In the genomic region with DNA sequence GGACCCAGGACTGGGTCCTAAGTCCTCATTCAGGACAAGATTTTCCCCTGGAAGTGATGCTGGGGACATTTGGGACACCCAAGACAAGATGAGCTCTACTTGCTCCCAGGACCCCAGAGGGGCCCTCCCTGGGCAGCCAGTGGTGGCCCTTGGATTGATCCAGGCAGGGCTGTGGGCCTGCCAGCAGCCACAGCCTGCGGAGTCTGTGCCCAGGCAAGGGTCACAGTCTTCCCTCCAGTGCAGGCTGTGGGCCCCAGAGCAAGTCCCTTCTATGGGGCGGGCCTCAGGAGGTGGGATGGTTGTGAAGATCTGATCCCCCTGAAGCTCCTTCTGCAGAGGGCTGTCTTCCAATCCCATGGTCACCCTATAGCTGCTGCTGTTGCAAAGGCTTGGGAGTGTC, we compare ENCODE assay signal across 20 cellular contexts. TPM values are rescaled to one million over a fixed set of nuclear protein-coding genes. Genes with fewer than 3 reads are reported as not detected.
A peak's percentile ranks its signal among the peaks of the same experiment; 100 is the strongest.
DNase-seq lines count a peak whose midpoint lies in the region; ATAC-seq and TF ChIP-seq lines count a peak whose summit lies in the region.
"Had no signal": no experiment of that assay in that cellular context is flagged by ENCODE, and none has a peak within 500 bp of the region (broad histone marks: within the 10 kb centered on the region; RNA-seq: fewer than 3 reads in every experiment).

No MANE protein-coding gene starts in this region.

- H3K27ac Mint-ChIP-seq in Caco-2 (ENCODE audit: unreplicated experiment) (peak overlapping the region; percentile 53), glutamatergic neuron (ENCODE audit: unreplicated experiment) (peak overlapping the region; percentile 39), type B pancreatic cell (no peak overlapping the region)
- H3K27ac Mint-ChIP-seq: IgD-negative memory B cell had no signal

- H3K4me3 ChIP-seq in Caco-2 (ENCODE audit: low read depth, low read length): no peak overlapping the region
- H3K4me3 ChIP-seq in H7 (ENCODE audit: insufficient read depth, low read depth, low read length): no peak overlapping the region
- H3K4me3 ChIP-seq in MM.1S (ENCODE audit: low read length): no peak overlapping the region
- H3K4me3 ChIP-seq: HAP-1 had no signal

- DNase-seq in Caco-2 (no peak), H7 (peak; percentile 13), glutamatergic neuron (no peak), type B pancreatic cell (ENCODE audit: extremely low spot score, unreplicated experiment) (no peak), MM.1S (no peak)
- DNase-seq: ACHN; BE2C; C1 segment of cervical spinal cord; CD4-positive, CD25-positive, alpha-beta regulatory T cell; CD8-positive, alpha-beta memory T cell; COR-L47; DMS153; DMS79; GDM1 had no signal

- H3F3A ChIP-seq in MM.1S (ENCODE audit: insufficient read depth, low read length): no peaks in the 10 kb centered on the region

- H3K9me3 ChIP-seq in Caco-2 (no peaks in the 10 kb centered on the region), MM.1S (replicated peaks; ENCODE audit: insufficient read depth, low read length) (no peaks in the 10 kb centered on the region)
- H3K9me3 ChIP-seq: BE2C, HAP-1 had no signal

- peaks cover 4% of the 10 kb centered on the region for H3K36me3 Mint-ChIP-seq in Caco-2 (ENCODE audit: insufficient read depth, unreplicated experiment)
- H3K36me3 Mint-ChIP-seq in glutamatergic neuron (ENCODE audit: unreplicated experiment): no peaks in the 10 kb centered on the region
- H3K36me3 Mint-ChIP-seq in type B pancreatic cell: no peaks in the 10 kb centered on the region
- H3K36me3 Mint-ChIP-seq: CD4-positive, CD25-positive, alpha-beta regulatory T cell; CD8-positive, alpha-beta memory T cell had no signal

- no peak for ATAC-seq in GM19397 (IDR thresholded peaks at IDR 0.05; ENCODE audit: unreplicated experiment)
- ATAC-seq: HepG2 had no signal

- H3K27me3 Mint-ChIP-seq in Caco-2 (ENCODE audit: insufficient read depth, unreplicated experiment): no peaks in the 10 kb centered on the region
- peaks cover 2% of the 10 kb centered on the region for H3K27me3 Mint-ChIP-seq in glutamatergic neuron (ENCODE audit: unreplicated experiment)
- no peaks in the 10 kb centered on the region for H3K27me3 Mint-ChIP-seq in type B pancreatic cell
- H3K27me3 Mint-ChIP-seq: CD4-positive, CD25-positive, alpha-beta regulatory T cell; IgD-negative memory B cell had no signal

- H3K9me3 Mint-ChIP-seq in Caco-2 (ENCODE audit: unreplicated experiment): no peaks in the 10 kb centered on the region
- peaks cover 4% of the 10 kb centered on the region for H3K9me3 Mint-ChIP-seq in glutamatergic neuron (ENCODE audit: unreplicated experiment)
- H3K9me3 Mint-ChIP-seq in type B pancreatic cell: no peaks in the 10 kb centered on the region
- H3K9me3 Mint-ChIP-seq: CD4-positive, CD25-positive, alpha-beta regulatory T cell; CD8-positive, alpha-beta memory T cell; IgD-negative memory B cell had no signal

- H2AFZ ChIP-seq in MM.1S (ENCODE audit: low read length): no peak overlapping the region

- CTCF ChIA-PET in Caco-2 (lab: Charles Lee): interaction anchor here (1.0 to 2.5 kb wide), 5 partner anchors 11 to 26 kb away, joined by 3 to 25 read pairs (median 8); a partner anchor contains a TSS

- POLR2A ChIA-PET in Caco-2 (lab: Charles Lee): interaction anchor here (1.2 kb wide), 1 partner anchor 24 kb away, joined by 4 read pairs; a partner anchor contains a TSS

- no peaks in the 10 kb centered on the region for H3K36me3 ChIP-seq in Caco-2 (ENCODE audit: control insufficient read depth, insufficient read depth, low read length)
- H3K36me3 ChIP-seq in H7 (replicated peaks; ENCODE audit: control insufficient read depth, insufficient read depth, low read length): no peaks in the 10 kb centered on the region
- H3K36me3 ChIP-seq in MM.1S (replicated peaks; ENCODE audit: insufficient read depth, low read length): no peaks in the 10 kb centered on the region
- H3K36me3 ChIP-seq: BE2C, HAP-1 had no signal

- H3K4me1 ChIP-seq in Caco-2: peaks cover 30% of the 10 kb centered on the region
- no peaks in the 10 kb centered on the region for H3K4me1 ChIP-seq in MM.1S (ENCODE audit: low read length)
- H3K4me1 ChIP-seq: BE2C, HAP-1 had no signal

- no peak overlapping the region for H3K4me2 ChIP-seq in MM.1S (ENCODE audit: low read depth, low read length)

- TF ChIP-seq CTCF in Caco-2 (IDR thresholded peaks at IDR 0.05; ENCODE audit: insufficient read depth in 1 of 2, low read depth in 1 of 2, low read length in 1 of 2, severe bottlenecking in 1 of 2, unreplicated experiment in 1 of 2): no peak
- no peak for TF ChIP-seq CTCF in glutamatergic neuron (IDR thresholded peaks at IDR 0.05; ENCODE audit: partially characterized antibody, unreplicated experiment)
- TF ChIP-seq CTCF in type B pancreatic cell (conservative IDR thresholded peaks at IDR 0.05): no peak
- no peak for TF ChIP-seq CTCF in MM.1S (IDR thresholded peaks at IDR 0.05; ENCODE audit: low read length)

- no peak overlapping the region for H3K4me3 Mint-ChIP-seq in Caco-2 (ENCODE audit: unreplicated experiment)
- no peak overlapping the region for H3K4me3 Mint-ChIP-seq in glutamatergic neuron (ENCODE audit: unreplicated experiment)
- peak overlapping the region; percentile 31 for H3K4me3 Mint-ChIP-seq in type B pancreatic cell
- H3K4me3 Mint-ChIP-seq: CD4-positive, CD25-positive, alpha-beta regulatory T cell; CD8-positive, alpha-beta memory T cell; IgD-negative memory B cell had no signal

- no peak overlapping the region for H3K27ac ChIP-seq in MM.1S (ENCODE audit: low read length)

- BruUV-seq in Caco-2 (replicated peaks; lab: Mats Ljungman, UMichigan): no TSS peak

- H4K20me1 ChIP-seq in MM.1S (ENCODE audit: insufficient read depth, low read length): no peaks in the 10 kb centered on the region

- intact Hi-C loops in Caco-2 (cut with micrococcal nuclease; ENCODE audit: unreplicated experiment): no loop called here

- H3K4me1 Mint-ChIP-seq in Caco-2 (ENCODE audit: low read depth, unreplicated experiment): peaks cover 12% of the 10 kb centered on the region
- no peaks in the 10 kb centered on the region for H3K4me1 Mint-ChIP-seq in glutamatergic neuron (ENCODE audit: low read depth, unreplicated experiment)
- no peaks in the 10 kb centered on the region for H3K4me1 Mint-ChIP-seq in type B pancreatic cell (ENCODE audit: unreplicated experiment)
- H3K4me1 Mint-ChIP-seq: CD4-positive, CD25-positive, alpha-beta regulatory T cell; CD8-positive, alpha-beta memory T cell had no signal

- H3K27me3 ChIP-seq in Caco-2 (replicated peaks; ENCODE audit: control insufficient read depth, insufficient read depth, low read length): no peaks in the 10 kb centered on the region
- no peaks in the 10 kb centered on the region for H3K27me3 ChIP-seq in H7 (ENCODE audit: control insufficient read depth, insufficient read depth, low read length)
- H3K27me3 ChIP-seq in MM.1S (replicated peaks; ENCODE audit: insufficient read depth, low read length): no peaks in the 10 kb centered on the region
- H3K27me3 ChIP-seq: BE2C had no signal

- no peaks in the 10 kb centered on the region for H3K79me2 ChIP-seq in MM.1S (ENCODE audit: low read length)

- no peak overlapping the region for H3K9ac ChIP-seq in MM.1S (ENCODE audit: low read length)

- no peaks in the 10 kb centered on the region for H3K9me2 ChIP-seq in MM.1S (replicated peaks; ENCODE audit: insufficient read depth, low read length)

RNA-seq across cellular contexts. Expression of a gene that starts 12.6 kb away (rescaled TPM):
- 0.35 and 0.68 TPM in 2 replicates for total RNA-seq in Caco-2 (2022)
- total RNA-seq in H7 (2014; rRNA removed; shearing (Covaris generic)): 0.48 and 0.78 TPM in 2 replicates
- 0.64 TPM for total RNA-seq in glutamatergic neuron (ENCODE audit: unreplicated experiment)
- total RNA-seq in type B pancreatic cell (ENCODE audit: low replicate concordance): 0.70 and 1.2 TPM in 2 replicates
- total RNA-seq: CD4-positive, CD25-positive, alpha-beta regulatory T cell; CD8-positive, alpha-beta memory T cell; Daoy; HepG2 had no signal

RNA-seq across cellular contexts. Expression of a gene that starts 23.5 kb away (rescaled TPM):
- total RNA-seq in Caco-2 (2022): 37.7 and 44.4 TPM in 2 replicates
- 10.5 and 23.7 TPM in 2 replicates for total RNA-seq in H7 (2014; rRNA removed; shearing (Covaris generic))
- 18.3 TPM for total RNA-seq in glutamatergic neuron (ENCODE audit: unreplicated experiment)
- total RNA-seq in type B pancreatic cell (ENCODE audit: low replicate concordance): 16.1 and 18.5 TPM in 2 replicates

RNA-seq across cellular contexts. Expression of a gene that starts 26.0 kb away (rescaled TPM):
- total RNA-seq in Caco-2 (2022) (141 and 146 TPM in 2 replicates), glutamatergic neuron (ENCODE audit: unreplicated experiment) (125 TPM), type B pancreatic cell (ENCODE audit: low replicate concordance) (69.4 and 92.5 TPM in 2 replicates)
- 149 and 165 TPM in 2 replicates for total RNA-seq in H7 (2014; rRNA removed; shearing (Covaris generic))

RNA-seq across cellular contexts. Expression of a gene that starts 55.4 kb away (rescaled TPM):
- total RNA-seq in Caco-2 (2022): not detected in 2 replicates
- total RNA-seq in H7 (2014; rRNA removed; shearing (Covaris generic)): 0.11 TPM in 1 of 2 replicates, not detected in the other
- total RNA-seq in glutamatergic neuron (ENCODE audit: unreplicated experiment): 0.39 TPM
- total RNA-seq in type B pancreatic cell (ENCODE audit: low replicate concordance): 0.41 TPM in 1 of 2 replicates, not detected in the other
- total RNA-seq: H1, HepG2 had no signal
